28 cellular contexts compared by ENCODE assay signal in genomic region chr10:69285699-69286098, GRCh38.
"Had no signal": no experiment of that assay in that cellular context is flagged by ENCODE, and none has a peak within 500 bp of the region (broad histone marks: within the 10 kb centered on the region; RNA-seq: fewer than 3 reads in every experiment).

No MANE protein-coding gene starts in this region.

- H3K27me3 ChIP-seq: brain microvascular endothelial cell, MG63, SJCRH30 had no signal

- H3K4me3 Mint-ChIP-seq: activated CD4-positive, alpha-beta T cell treated with anti-CD3 and anti-CD28 coated beads for 36 hours; activated CD4-positive, alpha-beta T cell treated with anti-CD3 and anti-CD28 coated beads, Interleukin-2, amount 10 ng/mL, durations not matched to agents 7 days and 5 days; activated CD8-positive, alpha-beta T cell treated with anti-CD3 and anti-CD28 coated beads, Interleukin-2, amount 10 ng/mL, durations not matched to agents 7 days and 5 days; activated naive CD4-positive, alpha-beta T cell treated with anti-CD3 and anti-CD28 coated beads, Interleukin-2, amount 50 U/mL, for 24 hours; activated T-cell treated with anti-CD3 and anti-CD28 coated beads, Interleukin-2, amount 50 U/mL, for 24 hours; central memory CD8-positive, alpha-beta T cell had no signal

- H3K4me1 ChIP-seq: SJCRH30 had no signal

- H3K27me3 Mint-ChIP-seq: activated CD4-positive, alpha-beta T cell treated with anti-CD3 and anti-CD28 coated beads for 36 hours; activated naive CD4-positive, alpha-beta T cell treated with anti-CD3 and anti-CD28 coated beads, Interleukin-2, amount 50 U/mL, for 24 hours; activated T-cell treated with anti-CD3 and anti-CD28 coated beads, Interleukin-2, amount 50 U/mL, for 24 hours had no signal

- H3K27ac ChIP-seq: brain microvascular endothelial cell, SJCRH30, SK-N-MC had no signal

- DNase-seq: activated CD4-positive, alpha-beta T cell treated with anti-CD3 and anti-CD28 coated beads for 36 hours; activated CD4-positive, alpha-beta T cell treated with anti-CD3 and anti-CD28 coated beads, Interleukin-2, amount 10 ng/mL, durations not matched to agents 7 days and 5 days; activated CD4-positive, alpha-beta T cell treated with anti-CD3 and anti-CD28 coated beads, Interleukin-2, amount 50 U/mL, for 48 hours; activated CD8-positive, alpha-beta T cell treated with anti-CD3 and anti-CD28 coated beads, Interleukin-2, amount 10 ng/mL, durations not matched to agents 7 days and 5 days; activated gamma-delta T cell; activated naive CD4-positive, alpha-beta T cell treated with Interleukin-2 at 50 U/mL for 16 hours; activated T-cell treated with anti-CD3 and anti-CD28 coated beads, Interleukin-2, amount 50 U/mL, for 24 hours; brain microvascular endothelial cell; Kasumi-1; KG1; MG63; MV-4-11; NCI-H1092; NCI-H1436 treated with DMSO at 0.1 percent for 48 hours; NCI-H1694 treated with DMSO at 0.1 percent for 48 hours; NCI-H2029; NCI-H2171 treated with DMSO at 0.1 percent for 48 hours; NCI-H2227 treated with DMSO at 0.1 percent for 48 hours; NCI-H524 treated with DMSO at 0.1 percent for 48 hours; SHP77; SJCRH30; T1000 had no signal

- ATAC-seq: activated CD4-positive, alpha-beta T cell treated with anti-CD3 and anti-CD28 coated beads for 36 hours; activated CD4-positive, CD25-positive, alpha-beta regulatory T cell treated with anti-CD3 and anti-CD28 coated beads, Interleukin-2, amount 50 U/mL, for 24 hours; activated CD8-positive, alpha-beta T cell treated with anti-CD3 and anti-CD28 coated beads, Interleukin-2, amount 10 ng/mL, durations not matched to agents 7 days and 5 days; Panc1 had no signal

- H3K27ac Mint-ChIP-seq: activated CD4-positive, alpha-beta T cell treated with anti-CD3 and anti-CD28 coated beads for 36 hours; activated CD4-positive, alpha-beta T cell treated with anti-CD3 and anti-CD28 coated beads, Interleukin-2, amount 10 ng/mL, durations not matched to agents 7 days and 5 days; activated CD8-positive, alpha-beta T cell treated with anti-CD3 and anti-CD28 coated beads, Interleukin-2, amount 10 ng/mL, durations not matched to agents 7 days and 5 days; activated naive CD4-positive, alpha-beta T cell treated with anti-CD3 and anti-CD28 coated beads, Interleukin-2, amount 50 U/mL, for 24 hours; activated T-cell treated with anti-CD3 and anti-CD28 coated beads, Interleukin-2, amount 50 U/mL, for 24 hours; activated T-helper 2 cell treated with anti-CD3 and anti-CD28 coated beads, Interferon-gamma antibody, Interleukin-2, Interleukin-4, amounts not matched to agents 10 μg/mL and 5 μg/mL and 100 μg/mL, durations not matched to agents 14 hours and 24 hours and 36 hours had no signal

- H3K9me3 Mint-ChIP-seq: activated CD4-positive, alpha-beta T cell treated with anti-CD3 and anti-CD28 coated beads, Interleukin-2, amount 10 ng/mL, durations not matched to agents 7 days and 5 days; activated naive CD4-positive, alpha-beta T cell treated with anti-CD3 and anti-CD28 coated beads, Interleukin-2, amount 50 U/mL, for 24 hours; activated T-cell treated with anti-CD3 and anti-CD28 coated beads, Interleukin-2, amount 50 U/mL, for 24 hours; activated T-helper 2 cell treated with anti-CD3 and anti-CD28 coated beads, Interferon-gamma antibody, Interleukin-2, Interleukin-4, amounts not matched to agents 10 μg/mL and 5 μg/mL and 100 μg/mL, durations not matched to agents 14 hours and 24 hours and 36 hours; central memory CD8-positive, alpha-beta T cell had no signal

- H3K4me1 Mint-ChIP-seq: activated CD4-positive, alpha-beta T cell treated with anti-CD3 and anti-CD28 coated beads for 36 hours; activated CD4-positive, alpha-beta T cell treated with anti-CD3 and anti-CD28 coated beads, Interleukin-2, amount 10 ng/mL, durations not matched to agents 7 days and 5 days; activated naive CD4-positive, alpha-beta T cell treated with anti-CD3 and anti-CD28 coated beads, Interleukin-2, amount 50 U/mL, for 24 hours; central memory CD8-positive, alpha-beta T cell had no signal

- H3K36me3 Mint-ChIP-seq: activated naive CD4-positive, alpha-beta T cell treated with anti-CD3 and anti-CD28 coated beads, Interleukin-2, amount 50 U/mL, for 24 hours had no signal

- H3K9me3 ChIP-seq: SJCRH30 had no signal

- H3K36me3 ChIP-seq: brain microvascular endothelial cell, MG63, SJCRH30 had no signal

- H3K4me3 ChIP-seq: MG63, SJCRH30, SK-N-MC had no signal
